10 cellular contexts compared by ENCODE assay signal in the genomic region with DNA sequence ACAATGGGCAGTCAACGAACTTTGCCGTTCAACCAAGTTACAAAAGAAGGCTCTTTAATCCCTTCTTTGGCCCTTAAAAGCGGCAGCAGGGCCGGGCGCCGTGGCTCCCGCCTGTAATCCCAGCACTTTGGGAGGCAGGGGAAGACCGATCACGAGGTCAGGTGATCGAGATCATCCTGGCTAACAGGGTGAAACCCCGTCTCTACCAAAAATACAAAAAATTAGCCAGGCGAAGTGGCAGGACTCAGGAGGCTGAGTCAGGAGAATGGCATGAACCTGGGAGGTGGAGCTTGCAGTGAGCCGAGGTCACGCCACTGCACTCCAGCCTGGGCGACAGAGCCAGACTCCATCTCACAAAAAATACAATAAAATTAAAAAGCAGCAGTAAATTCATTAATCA. TPM values are rescaled to one million over a fixed set of nuclear protein-coding genes. Genes with fewer than 3 reads are reported as not detected.
A peak's percentile ranks its signal among the peaks of the same experiment; 100 is the strongest.
DNase-seq lines count a peak whose midpoint lies in the region; ATAC-seq, FAIRE-seq and TF ChIP-seq lines count a peak whose summit lies in the region.
"Not testable (repeated sequence)": the region's sequence is repeated elsewhere in the genome, so short reads cannot be mapped to it uniquely, and the experiment has no call there.
"Had no signal": no experiment of that assay in that cellular context is flagged by ENCODE, and none has a peak within 500 bp of the region (broad histone marks: within the 10 kb centered on the region; RNA-seq: fewer than 3 reads in every experiment).

No MANE protein-coding gene starts in this region.

- H3K27ac ChIP-seq in RWPE1: peak overlapping the region; percentile 47; the same call in 1 of the 2 replicates
- H3K27ac ChIP-seq in astrocyte (ENCODE audit: low read depth, low read length); HepG2 (ENCODE audit: extremely low read length, insufficient read depth, low read length): not testable (repeated sequence)

- not testable (repeated sequence) for TF ChIP-seq CTCF in Calu3 (IDR thresholded peaks at IDR 0.05; ENCODE audit: unreplicated experiment); RWPE1 (conservative IDR thresholded peaks at IDR 0.05; ENCODE audit: low read depth); astrocyte (IDR thresholded peaks at IDR 0.05; ENCODE audit: insufficient read depth, low read depth, low read length); epithelial cell of esophagus (IDR thresholded peaks at IDR 0.05; ENCODE audit: insufficient read depth, low read depth, low read length, missing control alignments); HepG2 (CRISPR knock-in tag; IDR thresholded peaks at IDR 0.05)

- H3K9me3 Mint-ChIP-seq in Calu3 (ENCODE audit: low read depth, unreplicated experiment); astrocyte (ENCODE audit: unreplicated experiment): not testable (repeated sequence)

- POLR2A ChIA-PET in RWPE1 (lab: Yijun Ruan, JAX; ENCODE audit: low non-redundant PET): not testable (repeated sequence)
- POLR2A ChIA-PET in HepG2 (lab: Yijun Ruan, JAX): interaction anchor here (0.7 kb wide), 1 partner anchor 45 kb away, joined by 4 read pairs; the partner anchor contains the start of gene STAMBP

- H3K27me3 Mint-ChIP-seq in Calu3 (ENCODE audit: unreplicated experiment); astrocyte (ENCODE audit: low read depth, unreplicated experiment): not testable (repeated sequence)

- H3K36me3 ChIP-seq in astrocyte (ENCODE audit: insufficient read depth, low read length); HepG2 (replicated peaks in 1 of 2; ENCODE audit: control insufficient read depth in 1 of 2, insufficient read depth in 2 of 2, low read length in 2 of 2): not testable (repeated sequence)

- not testable (repeated sequence) for H3K4me3 ChIP-seq in astrocyte (ENCODE audit: insufficient read depth, low read depth, low read length); epithelial cell of esophagus (ENCODE audit: low read length)
- peak overlapping the region; percentile 52 to 67 (median 58) for H3K4me3 ChIP-seq in HepG2 (replicated peaks in 1 of 3; ENCODE audit: insufficient read depth in 1 of 3, low read depth in 2 of 3, low read length in 3 of 3)

- CTCF ChIA-PET in Calu3 (lab: Charles Lee); RWPE1 (lab: Yijun Ruan, JAX); HepG2 (lab: Yijun Ruan, JAX; ENCODE audit: low intra/inter-chr PET ratio, low total read pairs): not testable (repeated sequence)

- not testable (repeated sequence) for H3K27me3 ChIP-seq in astrocyte (ENCODE audit: insufficient read depth, low read length); HepG2 (ENCODE audit: control insufficient read depth in 1 of 2, insufficient read depth in 2 of 2, low read length in 2 of 2)

- H3K79me2 ChIP-seq in astrocyte (ENCODE audit: insufficient read depth, low read length) (peaks cover 16% of the 10 kb centered on the region), HepG2 (ENCODE audit: insufficient read depth, low read length) (peaks cover 14% of the 10 kb centered on the region)

- intact Hi-C loops in Calu3 (cut with micrococcal nuclease; ENCODE audit: unreplicated experiment); HepG2 (cut with micrococcal nuclease; ENCODE audit: unreplicated experiment): not testable (repeated sequence)

- BruUV-seq in Calu3 (replicated peaks; lab: Mats Ljungman, UMichigan); HepG2 (replicated peaks; lab: Mats Ljungman, UMichigan): not testable (repeated sequence)

- WGBS in HepG2 (ENCODE audit: low lambda C conversion rate): 1% methylated on average over 15 of the region's 15 CpGs

- not testable (repeated sequence) for TF ChIP-seq EP300 in HepG2 (IDR thresholded peaks at IDR 0.05; ENCODE audit: low read depth in 2 of 2, low read length in 2 of 2); HepG2 (CRISPR knock-in tag; IDR thresholded peaks at IDR 0.05; ENCODE audit: borderline replicate concordance)

- not testable (repeated sequence) for H3K4me3 Mint-ChIP-seq in Calu3 (ENCODE audit: low read depth, unreplicated experiment); astrocyte (ENCODE audit: unreplicated experiment)

- H3K4me1 Mint-ChIP-seq in Calu3 (ENCODE audit: low read depth, unreplicated experiment): peaks cover 14% of the 10 kb centered on the region
- H3K4me1 Mint-ChIP-seq in astrocyte (ENCODE audit: low read depth, unreplicated experiment): not testable (repeated sequence)

- FAIRE-seq in G401.6 (lab: Jason Lieb, UNC): peak; percentile 94
- not testable (repeated sequence) for FAIRE-seq in astrocyte (lab: Jason Lieb, UNC); HepG2 (lab: Jason Lieb, UNC)

- TF ChIP-seq POLR2A in HepG2 (IDR thresholded peaks at IDR 0.05; ENCODE audit: insufficient read depth in 1 of 2, low read depth in 2 of 2, low read length in 2 of 2): not testable (repeated sequence)

- not testable (repeated sequence) for H3K9ac ChIP-seq in astrocyte (ENCODE audit: low read length)
- H3K9ac ChIP-seq in HepG2 (ENCODE audit: insufficient read depth, low read depth, low read length): peak overlapping the region; percentile 59

- TF ChIP-seq RAD21 in HepG2 (CRISPR knock-in tag; IDR thresholded peaks at IDR 0.05): not testable (repeated sequence)

- peaks cover 17% of the 10 kb centered on the region for H3K36me3 Mint-ChIP-seq in Calu3 (ENCODE audit: insufficient read depth, unreplicated experiment)
- not testable (repeated sequence) for H3K36me3 Mint-ChIP-seq in astrocyte (ENCODE audit: low read depth, unreplicated experiment)

- H3K4me2 ChIP-seq in astrocyte (ENCODE audit: low read length) (peak overlapping the region; percentile 22), HepG2 (ENCODE audit: low read depth, low read length) (peak overlapping the region; percentile 91)

- in situ Hi-C loops in HepG2 (cut with HindIII; ENCODE audit: extremely low pct_ligation_motif_present, low pct_unique_long_range_greater_than_20kb): not testable (repeated sequence)

- H2AFZ ChIP-seq in astrocyte (ENCODE audit: low read depth, low read length) (peak overlapping the region; percentile 78), HepG2 (ENCODE audit: low read length) (peak overlapping the region; percentile 84)

- H3K27ac Mint-ChIP-seq in Calu3 (ENCODE audit: unreplicated experiment): peak overlapping the region; percentile 57
- H3K27ac Mint-ChIP-seq in astrocyte (ENCODE audit: unreplicated experiment): not testable (repeated sequence)

- not testable (repeated sequence) for H3K4me1 ChIP-seq in astrocyte (ENCODE audit: insufficient read depth, low read length)
- H3K4me1 ChIP-seq in HepG2 (ENCODE audit: insufficient read depth, low read length): peaks cover 15% of the 10 kb centered on the region

- ATAC-seq in HepG2: peak; percentile 35

- not testable (repeated sequence) for H3K9me3 ChIP-seq in astrocyte (ENCODE audit: insufficient read depth, low read depth, low read length); HepG2 (ENCODE audit: low read length)

- H4K20me1 ChIP-seq in astrocyte (ENCODE audit: insufficient read depth, low read length); HepG2 (ENCODE audit: insufficient read depth, low read length): not testable (repeated sequence)

- DNase-seq in Calu3 (peak; percentile 48), LHCN-M2 (ENCODE audit: low read depth) (peak; percentile 41), epithelial cell of esophagus (ENCODE audit: low read depth) (peak; percentile 42), HepG2 (ENCODE audit: low spot score) (peak; percentile 41), renal cortical epithelial cell (ENCODE audit: low read depth) (peak; percentile 4)
- DNase-seq in RWPE1 (ENCODE audit: low spot score); astrocyte (ENCODE audit: low read depth): not testable (repeated sequence)

RNA-seq across cellular contexts. Expression of gene C2orf78, which starts 0.6 kb away (rescaled TPM):
- total RNA-seq in Calu3 (2022): not detected in 2 replicates
- 0.06 TPM in 1 of 2 replicates, not detected in the other for total RNA-seq in LHCN-M2 (2014; rRNA removed)
- polyA plus RNA-seq in LHCN-M2 (2012): not detected
- total RNA-seq in astrocyte: not detected in 2 replicates
- total RNA-seq in HepG2 (2016; rRNA removed; fragmentation: Illumina TruSeq; extraction: Trizol): not detected in 2 replicates
- not detected in 2 replicates for total RNA-seq in HepG2 (2016; cell fraction: cytosol; rRNA removed; fragmentation: Illumina TruSeq; extraction: Trizol; ENCODE audit: low read depth)
- not detected in 2 replicates for total RNA-seq in HepG2 (2016; cell fraction: insoluble cytoplasmic fraction; rRNA removed; fragmentation: Illumina TruSeq; extraction: Trizol)
- not detected in 2 replicates for total RNA-seq in HepG2 (2016; cell fraction: membrane; rRNA removed; fragmentation: Illumina TruSeq; extraction: Trizol)
- not detected in 2 replicates for total RNA-seq in HepG2 (2016; cell fraction: nucleus; rRNA removed; fragmentation: Illumina TruSeq; extraction: Trizol)
- not detected in 2 replicates for polyA plus RNA-seq in HepG2 (2011; rRNA removed)
- not detected in 2 replicates for polyA plus RNA-seq in HepG2 (2011; cell fraction: cytosol; rRNA removed)
- not detected in 2 replicates for polyA plus RNA-seq in HepG2 (2011; cell fraction: nucleus; rRNA removed)
- polyA plus RNA-seq in HepG2 (2012): not detected in 2 replicates
- polyA plus RNA-seq in HepG2 (2016; cell fraction: cytosol; fragmentation: Illumina TruSeq; extraction: Trizol; ENCODE audit: low read depth): not detected in 2 replicates
- not detected in 2 replicates for polyA plus RNA-seq in HepG2 (2016; cell fraction: insoluble cytoplasmic fraction; fragmentation: Illumina TruSeq; extraction: Trizol; ENCODE audit: low read depth)
- not detected in 2 replicates for polyA plus RNA-seq in HepG2 (2016; cell fraction: membrane; fragmentation: Illumina TruSeq; extraction: Trizol; ENCODE audit: low read depth)
- polyA plus RNA-seq in HepG2 (2016; cell fraction: nucleus; fragmentation: Illumina TruSeq; extraction: Trizol; ENCODE audit: insufficient read depth, low read depth): not detected in 2 replicates
- 0.26 TPM in 1 of 2 replicates, not detected in the other for polyA minus RNA-seq in HepG2 (2011; rRNA and poly(A)+ RNA removed; ENCODE audit: low replicate concordance)
- not detected in 2 replicates for polyA minus RNA-seq in HepG2 (2011; cell fraction: cytosol; rRNA and poly(A)+ RNA removed)
- polyA minus RNA-seq in HepG2 (2011; cell fraction: nucleus; rRNA and poly(A)+ RNA removed): not detected in 2 replicates
- not detected in 2 replicates for total RNA-seq in renal cortical epithelial cell
- total RNA-seq: HFFc6 had no signal
- polyA plus RNA-seq: CD14-positive monocyte had no signal

RNA-seq across cellular contexts. Expression of gene DUSP11, which starts 3.5 kb away (rescaled TPM):
- total RNA-seq in Calu3 (2022): 17.2 and 19.1 TPM in 2 replicates
- 26.9 and 31.8 TPM in 2 replicates for total RNA-seq in LHCN-M2 (2014; rRNA removed)
- 17.7 TPM for polyA plus RNA-seq in LHCN-M2 (2012)
- total RNA-seq in astrocyte: 38.3 and 39.6 TPM in 2 replicates
- total RNA-seq in HepG2 (2016; rRNA removed; fragmentation: Illumina TruSeq; extraction: Trizol): 36.2 and 48.9 TPM in 2 replicates
- 7.5 and 8.8 TPM in 2 replicates for total RNA-seq in HepG2 (2016; cell fraction: cytosol; rRNA removed; fragmentation: Illumina TruSeq; extraction: Trizol; ENCODE audit: low read depth)
- total RNA-seq in HepG2 (2016; cell fraction: insoluble cytoplasmic fraction; rRNA removed; fragmentation: Illumina TruSeq; extraction: Trizol): 35.4 and 51.7 TPM in 2 replicates
- 11.1 and 14.7 TPM in 2 replicates for total RNA-seq in HepG2 (2016; cell fraction: membrane; rRNA removed; fragmentation: Illumina TruSeq; extraction: Trizol)
- 21.8 and 22.7 TPM in 2 replicates for total RNA-seq in HepG2 (2016; cell fraction: nucleus; rRNA removed; fragmentation: Illumina TruSeq; extraction: Trizol)
- 23.1 and 30.5 TPM in 2 replicates for polyA plus RNA-seq in HepG2 (2011; rRNA removed)
- 16.4 and 22.8 TPM in 2 replicates for polyA plus RNA-seq in HepG2 (2011; cell fraction: cytosol; rRNA removed)
- 8.3 and 8.7 TPM in 2 replicates for polyA plus RNA-seq in HepG2 (2011; cell fraction: nucleus; rRNA removed)
- 19.3 and 22.5 TPM in 2 replicates for polyA plus RNA-seq in HepG2 (2012)
- polyA plus RNA-seq in HepG2 (2016; cell fraction: cytosol; fragmentation: Illumina TruSeq; extraction: Trizol; ENCODE audit: low read depth): 3.0 and 3.8 TPM in 2 replicates
- polyA plus RNA-seq in HepG2 (2016; cell fraction: insoluble cytoplasmic fraction; fragmentation: Illumina TruSeq; extraction: Trizol; ENCODE audit: low read depth): 55.6 and 64.2 TPM in 2 replicates
- 5.9 and 7.0 TPM in 2 replicates for polyA plus RNA-seq in HepG2 (2016; cell fraction: membrane; fragmentation: Illumina TruSeq; extraction: Trizol; ENCODE audit: low read depth)
- polyA plus RNA-seq in HepG2 (2016; cell fraction: nucleus; fragmentation: Illumina TruSeq; extraction: Trizol; ENCODE audit: insufficient read depth, low read depth): 21.6 and 23.0 TPM in 2 replicates
- polyA minus RNA-seq in HepG2 (2011; rRNA and poly(A)+ RNA removed; ENCODE audit: low replicate concordance): 7.5 and 8.0 TPM in 2 replicates
- 10.1 and 13.7 TPM in 2 replicates for polyA minus RNA-seq in HepG2 (2011; cell fraction: cytosol; rRNA and poly(A)+ RNA removed)
- polyA minus RNA-seq in HepG2 (2011; cell fraction: nucleus; rRNA and poly(A)+ RNA removed): 37.3 and 39.3 TPM in 2 replicates
- total RNA-seq in renal cortical epithelial cell: 23.5 and 40.5 TPM in 2 replicates

RNA-seq across cellular contexts. Expression of gene STAMBP, which starts 45.4 kb away (rescaled TPM):
- total RNA-seq in Calu3 (2022): 50.3 and 51.9 TPM in 2 replicates
- total RNA-seq in LHCN-M2 (2014; rRNA removed): 1,102 and 1,126 TPM in 2 replicates
- 460 TPM for polyA plus RNA-seq in LHCN-M2 (2012)
- 46.1 and 46.5 TPM in 2 replicates for total RNA-seq in astrocyte
- 53.2 and 85.0 TPM in 2 replicates for total RNA-seq in HepG2 (2016; rRNA removed; fragmentation: Illumina TruSeq; extraction: Trizol)
- total RNA-seq in HepG2 (2016; cell fraction: cytosol; rRNA removed; fragmentation: Illumina TruSeq; extraction: Trizol; ENCODE audit: low read depth): 14.5 and 16.7 TPM in 2 replicates
- 55.9 and 77.3 TPM in 2 replicates for total RNA-seq in HepG2 (2016; cell fraction: insoluble cytoplasmic fraction; rRNA removed; fragmentation: Illumina TruSeq; extraction: Trizol)
- total RNA-seq in HepG2 (2016; cell fraction: membrane; rRNA removed; fragmentation: Illumina TruSeq; extraction: Trizol): 37.7 and 40.2 TPM in 2 replicates
- total RNA-seq in HepG2 (2016; cell fraction: nucleus; rRNA removed; fragmentation: Illumina TruSeq; extraction: Trizol): 22.6 and 27.3 TPM in 2 replicates
- 45.2 and 49.6 TPM in 2 replicates for polyA plus RNA-seq in HepG2 (2011; rRNA removed)
- polyA plus RNA-seq in HepG2 (2011; cell fraction: cytosol; rRNA removed): 45.4 and 45.5 TPM in 2 replicates
- polyA plus RNA-seq in HepG2 (2011; cell fraction: nucleus; rRNA removed): 28.3 and 31.6 TPM in 2 replicates
- 42.0 and 47.4 TPM in 2 replicates for polyA plus RNA-seq in HepG2 (2012)
- 14.9 and 19.3 TPM in 2 replicates for polyA plus RNA-seq in HepG2 (2016; cell fraction: cytosol; fragmentation: Illumina TruSeq; extraction: Trizol; ENCODE audit: low read depth)
- polyA plus RNA-seq in HepG2 (2016; cell fraction: insoluble cytoplasmic fraction; fragmentation: Illumina TruSeq; extraction: Trizol; ENCODE audit: low read depth): 101 and 102 TPM in 2 replicates
- polyA plus RNA-seq in HepG2 (2016; cell fraction: membrane; fragmentation: Illumina TruSeq; extraction: Trizol; ENCODE audit: low read depth): 40.1 and 47.1 TPM in 2 replicates
- 60.5 and 61.0 TPM in 2 replicates for polyA plus RNA-seq in HepG2 (2016; cell fraction: nucleus; fragmentation: Illumina TruSeq; extraction: Trizol; ENCODE audit: insufficient read depth, low read depth)
- 48.4 and 50.1 TPM in 2 replicates for polyA minus RNA-seq in HepG2 (2011; rRNA and poly(A)+ RNA removed; ENCODE audit: low replicate concordance)
- 26.0 and 29.4 TPM in 2 replicates for polyA minus RNA-seq in HepG2 (2011; cell fraction: cytosol; rRNA and poly(A)+ RNA removed)
- 27.8 and 34.1 TPM in 2 replicates for polyA minus RNA-seq in HepG2 (2011; cell fraction: nucleus; rRNA and poly(A)+ RNA removed)
- total RNA-seq in renal cortical epithelial cell: 36.5 and 61.9 TPM in 2 replicates

RNA-seq across cellular contexts. Expression of gene TPRKB, which starts 46.3 kb away (rescaled TPM):
- 31.6 and 36.7 TPM in 2 replicates for total RNA-seq in Calu3 (2022)
- total RNA-seq in LHCN-M2 (2014; rRNA removed): 59.7 and 67.8 TPM in 2 replicates
- polyA plus RNA-seq in LHCN-M2 (2012): 33.2 TPM
- 21.3 and 21.6 TPM in 2 replicates for total RNA-seq in astrocyte
- 58.0 and 73.8 TPM in 2 replicates for total RNA-seq in HepG2 (2016; rRNA removed; fragmentation: Illumina TruSeq; extraction: Trizol)
- 30.1 and 30.9 TPM in 2 replicates for total RNA-seq in HepG2 (2016; cell fraction: cytosol; rRNA removed; fragmentation: Illumina TruSeq; extraction: Trizol; ENCODE audit: low read depth)
- total RNA-seq in HepG2 (2016; cell fraction: insoluble cytoplasmic fraction; rRNA removed; fragmentation: Illumina TruSeq; extraction: Trizol): 53.8 and 79.5 TPM in 2 replicates
- 43.1 and 43.8 TPM in 2 replicates for total RNA-seq in HepG2 (2016; cell fraction: membrane; rRNA removed; fragmentation: Illumina TruSeq; extraction: Trizol)
- 23.3 and 30.5 TPM in 2 replicates for total RNA-seq in HepG2 (2016; cell fraction: nucleus; rRNA removed; fragmentation: Illumina TruSeq; extraction: Trizol)
- 23.4 and 32.0 TPM in 2 replicates for polyA plus RNA-seq in HepG2 (2011; rRNA removed)
- polyA plus RNA-seq in HepG2 (2011; cell fraction: cytosol; rRNA removed): 21.7 and 26.1 TPM in 2 replicates
- polyA plus RNA-seq in HepG2 (2011; cell fraction: nucleus; rRNA removed): 7.1 and 7.7 TPM in 2 replicates
- polyA plus RNA-seq in HepG2 (2012): 38.9 and 50.9 TPM in 2 replicates
- polyA plus RNA-seq in HepG2 (2016; cell fraction: cytosol; fragmentation: Illumina TruSeq; extraction: Trizol; ENCODE audit: low read depth): 52.0 and 61.1 TPM in 2 replicates
- polyA plus RNA-seq in HepG2 (2016; cell fraction: insoluble cytoplasmic fraction; fragmentation: Illumina TruSeq; extraction: Trizol; ENCODE audit: low read depth): 106 and 125 TPM in 2 replicates
- polyA plus RNA-seq in HepG2 (2016; cell fraction: membrane; fragmentation: Illumina TruSeq; extraction: Trizol; ENCODE audit: low read depth): 56.9 and 59.4 TPM in 2 replicates
- polyA plus RNA-seq in HepG2 (2016; cell fraction: nucleus; fragmentation: Illumina TruSeq; extraction: Trizol; ENCODE audit: insufficient read depth, low read depth): 51.6 and 51.9 TPM in 2 replicates
- polyA minus RNA-seq in HepG2 (2011; rRNA and poly(A)+ RNA removed; ENCODE audit: low replicate concordance): 1.3 and 7.5 TPM in 2 replicates
- 4.6 and 6.5 TPM in 2 replicates for polyA minus RNA-seq in HepG2 (2011; cell fraction: cytosol; rRNA and poly(A)+ RNA removed)
- polyA minus RNA-seq in HepG2 (2011; cell fraction: nucleus; rRNA and poly(A)+ RNA removed): 9.0 and 14.4 TPM in 2 replicates
- 23.4 and 53.3 TPM in 2 replicates for total RNA-seq in renal cortical epithelial cell

Comparison
In these comparisons a context has a peak if more than half of its experiments do, and no peak if none do; other contexts are left out.
1. RNA of gene STAMBP, which starts 45.4 kb away (total RNA-seq): 1,102 to 1,126 TPM in LHCN-M2; 36.5 to 61.9 TPM in renal cortical epithelial cell, 14.5 to 85.0 TPM in HepG2, 50.3 to 51.9 TPM in Calu3 and 46.1 to 46.5 TPM in astrocyte; every median in the first group is over 10 times any median in the second.